ENCODE assay signal across 8 cellular contexts in genomic region chr12:110613771-110614684, GRCh38. TPM values are rescaled to one million over a fixed set of nuclear protein-coding genes. Genes with fewer than 3 reads are reported as not detected.
DNase-seq lines count a peak whose midpoint lies in the region; TF ChIP-seq lines count a peak whose summit lies in the region.

Gene TCTN1, plus strand, starts transcription at chr12:110614129. Its CDS starts 54 bp downstream, at chr12:110614183.

- in situ Hi-C loops in G401 (cut with HindIII; ENCODE audit: low sequenced_read_pairs) (no loop called here), HAP-1 (cut with MboI; ENCODE audit: low sequenced_read_pairs) (loop anchor here (10.0 to 25.0 kb wide), 2 partner anchors 211 to 527 kb away; no protein-coding TSS in a partner anchor)

- H3K4me3 ChIP-seq in HAP-1 = peak within 1 kb of the TSS; percentile 50
- H3K4me3 ChIP-seq in MM.1S (ENCODE audit: low read length) = peak within 1 kb of the TSS; percentile 69

- no peaks in the 10 kb centered on the region for H3K9me2 ChIP-seq in MM.1S (replicated peaks; ENCODE audit: insufficient read depth, low read length)

- H3F3A ChIP-seq in MM.1S (ENCODE audit: insufficient read depth, low read length) = peaks cover under 1% of the 10 kb centered on the region; the same call in 1 of the 2 replicates

- H3K9me3 ChIP-seq in HAP-1 = no peaks in the 10 kb centered on the region
- H3K9me3 ChIP-seq in MM.1S (replicated peaks; ENCODE audit: insufficient read depth, low read length) = no peaks in the 10 kb centered on the region

- no peak within 1 kb of the TSS for H3K27ac ChIP-seq in MM.1S (ENCODE audit: low read length)

- H2AFZ ChIP-seq in MM.1S (ENCODE audit: low read length) = peak within 1 kb of the TSS; percentile 83

- H3K4me1 Mint-ChIP-seq in nephron progenitor cell = peaks cover 12% of the 10 kb centered on the region
- peaks cover 44% of the 10 kb centered on the region for H3K4me1 Mint-ChIP-seq in stimulated activated naive CD8-positive, alpha-beta T cell treated with anti-CD3 and anti-CD28 coated beads, Interleukin-15, Interleukin-2, amounts not matched to agents 100 ng/mL and 50 ng/mL, for 24 hours (ENCODE audit: low read depth)

- H3K4me1 ChIP-seq in HAP-1 (peaks cover 7% of the 10 kb centered on the region), MM.1S (ENCODE audit: low read length) (no peaks in the 10 kb centered on the region)

- H3K36me3 ChIP-seq in HAP-1 (replicated peaks) (0 out of 2 replicates have a peak, but pooled peaks cover 3% of the 10 kb centered on the region), MM.1S (replicated peaks; ENCODE audit: insufficient read depth, low read length) (no peaks in the 10 kb centered on the region)

- H3K9me3 Mint-ChIP-seq in nephron progenitor cell = no peaks in the 10 kb centered on the region
- H3K9me3 Mint-ChIP-seq in stimulated activated naive CD8-positive, alpha-beta T cell treated with anti-CD3 and anti-CD28 coated beads, Interleukin-15, Interleukin-2, amounts not matched to agents 100 ng/mL and 50 ng/mL, for 24 hours = no peaks in the 10 kb centered on the region

- no peak within 1 kb of the TSS for H3K27ac Mint-ChIP-seq in nephron progenitor cell
- peak within 1 kb of the TSS; percentile 82 for H3K27ac Mint-ChIP-seq in stimulated activated naive CD8-positive, alpha-beta T cell treated with anti-CD3 and anti-CD28 coated beads, Interleukin-15, Interleukin-2, amounts not matched to agents 100 ng/mL and 50 ng/mL, for 24 hours

- H3K4me3 Mint-ChIP-seq in nephron progenitor cell = peak within 1 kb of the TSS; percentile 84
- peak within 1 kb of the TSS; percentile 83 for H3K4me3 Mint-ChIP-seq in stimulated activated naive CD8-positive, alpha-beta T cell treated with anti-CD3 and anti-CD28 coated beads, Interleukin-15, Interleukin-2, amounts not matched to agents 100 ng/mL and 50 ng/mL, for 24 hours

- peaks cover 6% of the 10 kb centered on the region for H3K27me3 Mint-ChIP-seq in nephron progenitor cell (ENCODE audit: low read depth, poor library complexity)
- H3K27me3 Mint-ChIP-seq in stimulated activated naive CD8-positive, alpha-beta T cell treated with anti-CD3 and anti-CD28 coated beads, Interleukin-15, Interleukin-2, amounts not matched to agents 100 ng/mL and 50 ng/mL, for 24 hours = no peaks in the 10 kb centered on the region

- TF ChIP-seq CTCF in MM.1S (IDR thresholded peaks at IDR 0.05; ENCODE audit: low read length) (no peak), nephron progenitor cell (IDR thresholded peaks at IDR 0.05) (no peak)

- H3K9ac ChIP-seq in MM.1S (ENCODE audit: low read length) = peak within 1 kb of the TSS; percentile 68

- H3K27me3 ChIP-seq in HAP-1 (ENCODE audit: low read depth) (no peaks in the 10 kb centered on the region), MM.1S (replicated peaks; ENCODE audit: insufficient read depth, low read length) (no peaks in the 10 kb centered on the region)

- H4K20me1 ChIP-seq in MM.1S (ENCODE audit: insufficient read depth, low read length) = no peaks in the 10 kb centered on the region

- peaks cover 13% of the 10 kb centered on the region for H3K36me3 Mint-ChIP-seq in nephron progenitor cell (ENCODE audit: low read depth)
- H3K36me3 Mint-ChIP-seq in stimulated activated naive CD8-positive, alpha-beta T cell treated with anti-CD3 and anti-CD28 coated beads, Interleukin-15, Interleukin-2, amounts not matched to agents 100 ng/mL and 50 ng/mL, for 24 hours (ENCODE audit: low read depth) = no peaks in the 10 kb centered on the region

- H3K4me2 ChIP-seq in MM.1S (ENCODE audit: low read depth, low read length) = peak within 1 kb of the TSS; percentile 86

- DNase-seq in G401 (ENCODE audit: low spot score) = peak; percentile 93
- peak; percentile 95 to 99 for DNase-seq in HAP-1 (ENCODE audit: low spot score in 2 of 2)
- peak; percentile 87 for DNase-seq in MM.1S
- peak; percentile 81 for DNase-seq in SIG-M5 (lab: John Stamatoyannopoulos, UW)
- DNase-seq in activated gamma-delta T cell treated with Interleukin-2 at 50 U/mL for 16 hours = peak; percentile 95
- DNase-seq in fibroblast of the conjunctiva (ENCODE audit: low read depth) = peak; percentile 88
- DNase-seq in nephron progenitor cell = peak; percentile 98

- H3K79me2 ChIP-seq in MM.1S (ENCODE audit: low read length) = no peaks in the 10 kb centered on the region

RNA-seq across cellular contexts. Expression of gene TCTN1, which starts in this region (rescaled TPM):
- total RNA-seq in G401 (2014; rRNA removed; shearing (Covaris generic)) = 24.8 and 28.4 TPM in 2 replicates
